ENCODE assay signal across 10 cellular contexts in the genomic region with DNA sequence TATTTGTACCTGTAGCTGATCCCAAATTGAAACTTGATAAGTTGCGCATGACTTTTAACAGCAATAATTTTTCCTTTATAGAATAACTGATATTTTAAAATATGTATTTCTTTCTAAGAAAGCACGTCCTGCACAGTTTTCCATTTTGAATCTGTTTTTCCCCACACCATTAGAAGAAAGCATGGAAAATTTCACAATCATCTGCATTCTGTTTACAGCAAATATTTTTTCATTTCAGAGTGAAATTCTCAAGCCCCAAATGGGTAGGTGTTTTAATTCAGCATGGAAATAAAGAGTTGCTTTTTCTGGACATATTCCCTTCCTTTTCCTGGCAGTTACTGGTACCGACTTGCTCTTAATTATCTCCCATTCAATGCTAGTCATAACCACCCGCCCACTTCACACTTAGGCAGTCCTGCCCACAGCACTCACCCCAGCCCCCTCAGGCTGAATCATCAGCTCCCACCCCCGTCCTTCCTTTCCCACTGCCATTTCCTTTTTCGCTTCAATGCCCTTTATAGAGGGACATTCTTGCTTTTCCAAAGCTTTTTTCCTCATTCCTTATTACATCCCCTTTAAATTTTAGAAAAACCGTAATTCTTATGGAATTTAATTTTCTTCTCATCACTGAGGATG.
DNase-seq lines count a peak whose midpoint lies in the region; ATAC-seq lines count a peak whose summit lies in the region.
"Had no signal": no experiment of that assay in that cellular context is flagged by ENCODE, and none has a peak within 500 bp of the region (broad histone marks: within the 10 kb centered on the region; RNA-seq: fewer than 3 reads in every experiment).

No MANE protein-coding gene starts in this region.

- H3K4me1 Mint-ChIP-seq in activated T-cell treated with anti-CD3 and anti-CD28 coated beads, Interleukin-2, amount 50 U/mL, for 72 hours (ENCODE audit: low read depth) = peaks cover 66% of the 10 kb centered on the region

- no peaks in the 10 kb centered on the region for H3K27me3 Mint-ChIP-seq in activated T-cell treated with anti-CD3 and anti-CD28 coated beads, Interleukin-2, amount 50 U/mL, for 72 hours (ENCODE audit: low read depth)
- H3K27me3 Mint-ChIP-seq: T-cell had no signal

- peak overlapping the region; percentile 53 to 81 for H3K4me3 Mint-ChIP-seq in activated T-cell treated with anti-CD3 and anti-CD28 coated beads, Interleukin-2, amount 50 U/mL, for 72 hours
- H3K4me3 Mint-ChIP-seq: CD8-positive, alpha-beta T cell; T-cell had no signal

- intact Hi-C loops in left cardiac atrium (cut with DNase I) = no loop called here

- H3K36me3 Mint-ChIP-seq in activated T-cell treated with anti-CD3 and anti-CD28 coated beads, Interleukin-2, amount 50 U/mL, for 72 hours (ENCODE audit: insufficient read depth in 2 of 2) = peaks cover 0 to 2% of the 10 kb centered on the region in 2 donors
- H3K36me3 Mint-ChIP-seq: CD8-positive, alpha-beta T cell; T-cell had no signal

- peak overlapping the region; percentile 90 for H3K27ac Mint-ChIP-seq in activated T-cell treated with anti-CD3 and anti-CD28 coated beads, Interleukin-2, amount 50 U/mL, for 72 hours
- H3K27ac Mint-ChIP-seq: CD8-positive, alpha-beta T cell; T-cell had no signal

- no peak for DNase-seq in activated CD4-positive, CD25-positive, alpha-beta regulatory T cell treated with anti-CD3 and anti-CD28 coated beads, Interleukin-2, amount 50 U/mL, for 72 hours
- peak; percentile 59 to 77 for DNase-seq in activated T-cell treated with anti-CD3 and anti-CD28 coated beads, Interleukin-2, amount 50 U/mL, for 72 hours
- DNase-seq in left cardiac atrium (peak; percentile 85), NCI-H2196 treated with DMSO at 0.1 percent for 48 hours (lab: John Stamatoyannopoulos, UW; ENCODE audit: unreplicated experiment) (no peak), DMS114 treated with DMSO at 0.1 percent for 48 hours (lab: John Stamatoyannopoulos, UW; ENCODE audit: unreplicated experiment) (no peak), retina (no peak)
- peak; percentile 69 for DNase-seq in stimulated activated CD4-positive, alpha-beta T cell treated with anti-CD3 and anti-CD28 coated beads, Interleukin-2, amount 100 ng/mL, for 4 hours (ENCODE audit: low read depth)

- H3K9me3 Mint-ChIP-seq in activated T-cell treated with anti-CD3 and anti-CD28 coated beads, Interleukin-2, amount 50 U/mL, for 72 hours = no peaks in the 10 kb centered on the region
- H3K9me3 Mint-ChIP-seq: CD8-positive, alpha-beta T cell; T-cell had no signal

- peak; percentile 37 to 58 for ATAC-seq in activated CD4-positive, CD25-positive, alpha-beta regulatory T cell treated with anti-CD3 and anti-CD28 coated beads, Interleukin-2, amount 50 U/mL, for 24 hours
- peak; percentile 81 to 83 for ATAC-seq in activated T-cell treated with anti-CD3 and anti-CD28 coated beads, Interleukin-2, amount 50 U/mL, for 72 hours (replicated peaks in 1 of 2)
- peak; percentile 85 to 98 for ATAC-seq in left cardiac atrium
- ATAC-seq: CD8-positive, alpha-beta T cell; T-cell had no signal

Comparison
In these comparisons a context has a peak if more than half of its experiments do, and no peak if none do; other contexts are left out.
1. DNase-seq: peak in activated T-cell treated with anti-CD3 and anti-CD28 coated beads, Interleukin-2, amount 50 U/mL, for 72 hours (2 of 2), left cardiac atrium (single experiment) and stimulated activated CD4-positive, alpha-beta T cell treated with anti-CD3 and anti-CD28 coated beads, Interleukin-2, amount 100 ng/mL, for 4 hours (single experiment); none in activated CD4-positive, CD25-positive, alpha-beta regulatory T cell treated with anti-CD3 and anti-CD28 coated beads, Interleukin-2, amount 50 U/mL, for 72 hours (single experiment), NCI-H2196 treated with DMSO at 0.1 percent for 48 hours (single experiment), DMS114 treated with DMSO at 0.1 percent for 48 hours (single experiment) and retina (single experiment).
2. Peak in every context shown above with its lines, with median percentiles within 50 percentile points of each other: ATAC-seq.